7 cellular contexts compared by ENCODE assay signal in the genomic region with DNA sequence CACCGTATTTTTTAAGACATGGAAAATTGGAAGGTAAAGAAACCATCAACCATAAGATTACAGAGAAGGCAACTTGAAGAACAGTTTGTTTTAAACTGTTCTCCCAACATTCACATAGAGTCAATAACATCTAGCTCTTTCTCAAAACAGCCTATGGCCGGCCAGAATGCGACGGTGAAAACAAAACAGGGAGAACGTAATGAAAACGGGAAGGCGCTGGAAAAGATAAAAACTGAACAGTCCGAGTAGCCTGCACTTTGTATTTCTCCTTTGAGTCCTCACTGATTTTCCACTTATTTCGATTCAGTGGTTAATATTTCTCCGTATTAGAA. TPM values are rescaled to one million over a fixed set of nuclear protein-coding genes. Genes with fewer than 3 reads are reported as not detected.
DNase-seq lines count a peak whose midpoint lies in the region; ATAC-seq and TF ChIP-seq lines count a peak whose summit lies in the region.

No MANE protein-coding gene starts in this region.

- H3K36me3 ChIP-seq in hepatocyte (replicated peaks; ENCODE audit: insufficient read depth, low read depth) (no peaks in the 10 kb centered on the region), smooth muscle cell (ENCODE audit: low read depth) (no peaks in the 10 kb centered on the region)

- H3K4me1 Mint-ChIP-seq in HFFc6 (ENCODE audit: low read depth) (peaks cover 15% of the 10 kb centered on the region), WTC11 (peaks cover 15% of the 10 kb centered on the region)

- H3K9me2 ChIP-seq in hepatocyte (replicated peaks; ENCODE audit: insufficient read depth) = no peaks in the 10 kb centered on the region

- H4K20me1 ChIP-seq in hepatocyte (ENCODE audit: insufficient read depth, poor library complexity, severe bottlenecking) = peaks cover 6% of the 10 kb centered on the region
- peaks cover 14% of the 10 kb centered on the region for H4K20me1 ChIP-seq in smooth muscle cell (ENCODE audit: low read depth)

- H3K4me2 ChIP-seq in hepatocyte (peak overlapping the region; percentile 73), smooth muscle cell (peak overlapping the region; percentile 84)

- H3K4me1 ChIP-seq in hepatocyte (ENCODE audit: insufficient read depth) (peaks cover 9% of the 10 kb centered on the region), smooth muscle cell (ENCODE audit: low read depth) (peaks cover 13% of the 10 kb centered on the region)

- H3K27me3 Mint-ChIP-seq in HFFc6 (ENCODE audit: insufficient read depth) (no peaks in the 10 kb centered on the region), WTC11 (ENCODE audit: low read depth) (peaks cover 4% of the 10 kb centered on the region; the same call in 1 of the 2 replicates)

- POLR2A ChIA-PET in WTC11 (lab: Charles Lee) (interaction anchor here (0.6 to 1.0 kb wide), 3 partner anchors 24 to 129 kb away, joined by 3 to 4 read pairs (median 3); partner anchors contain the start of gene MCU), GM10248 (lab: Yijun Ruan, JAX) (interaction anchor here (0.6 to 1.2 kb wide), 4 partner anchors 12 to 67 kb away, joined by 3 read pairs; partner anchors contain the start of gene MCU)

- peak overlapping the region; percentile 88 for H3K27ac Mint-ChIP-seq in HFFc6
- H3K27ac Mint-ChIP-seq in WTC11 = peak overlapping the region; percentile 71

- H3K9me3 ChIP-seq in hepatocyte (ENCODE audit: low read depth) = no peaks in the 10 kb centered on the region
- no peaks in the 10 kb centered on the region for H3K9me3 ChIP-seq in smooth muscle cell (replicated peaks; ENCODE audit: low read depth)

- H2AFZ ChIP-seq in hepatocyte = peak overlapping the region; percentile 72
- peak overlapping the region; percentile 81 for H2AFZ ChIP-seq in smooth muscle cell (ENCODE audit: low read depth)

- H3K36me3 Mint-ChIP-seq in HFFc6 (ENCODE audit: low read depth) = 0 out of 2 replicates have a peak, but pooled peaks cover 4% of the 10 kb centered on the region
- no peaks in the 10 kb centered on the region for H3K36me3 Mint-ChIP-seq in WTC11

- TF ChIP-seq CTCF in HFFc6 (IDR thresholded peaks at IDR 0.05) (no peak), WTC11 (IDR thresholded peaks at IDR 0.05) (no peak), hepatocyte (IDR thresholded peaks at IDR 0.05; ENCODE audit: poor library complexity) (no peak), smooth muscle cell (IDR thresholded peaks at IDR 0.05; ENCODE audit: borderline replicate concordance, insufficient read depth, poor library complexity, severe bottlenecking) (no peak), GM10248 (IDR thresholded peaks at IDR 0.05; ENCODE audit: control extremely low read depth, extremely low read depth, low read depth, missing control alignments) (no peak)

- DNase-seq in HFFc6 (no peak), WTC11 (ENCODE audit: low spot score) (no peak), hepatocyte (ENCODE audit: low spot score) (no peak), smooth muscle cell (lab: John Stamatoyannopoulos, UW; ENCODE audit: unreplicated experiment) (no peak), GM10248 (ENCODE audit: extremely low spot score) (no peak), NCI-H187 treated with DMSO at 0.1 percent for 48 hours (lab: John Stamatoyannopoulos, UW) (no peak), COR-L47 (lab: John Stamatoyannopoulos, UW) (no peak)

- WGBS in hepatocyte (ENCODE audit: low lambda C conversion rate, missing lambda C conversion rate) = 3% methylated on average over 10 of the region's 10 CpGs
- 6% methylated on average over 10 of the region's 10 CpGs for WGBS in smooth muscle cell (ENCODE audit: low lambda C conversion rate)

- peak overlapping the region; percentile 80 for H3K9ac ChIP-seq in smooth muscle cell (ENCODE audit: low read depth)

- H3K79me2 ChIP-seq in hepatocyte (peaks cover 48% of the 10 kb centered on the region), smooth muscle cell (ENCODE audit: low read depth) (peaks cover 46% of the 10 kb centered on the region)

- peak overlapping the region; percentile 48 for H3K4me3 ChIP-seq in hepatocyte
- peak overlapping the region; percentile 58 for H3K4me3 ChIP-seq in smooth muscle cell

- H3K27me3 ChIP-seq in hepatocyte (no peaks in the 10 kb centered on the region), smooth muscle cell (ENCODE audit: low read depth) (no peaks in the 10 kb centered on the region)

- H3K9me3 Mint-ChIP-seq in HFFc6 (no peaks in the 10 kb centered on the region), WTC11 (no peaks in the 10 kb centered on the region)

- H3K27ac ChIP-seq in hepatocyte (peak overlapping the region; percentile 83), smooth muscle cell (ENCODE audit: low read depth) (peak overlapping the region; percentile 68)

- H3K4me3 Mint-ChIP-seq in HFFc6 (peak overlapping the region; percentile 97), WTC11 (peak overlapping the region; percentile 97)

- CTCF ChIA-PET in WTC11 (lab: Charles Lee) = interaction anchor here (1.0 to 1.8 kb wide), 3 partner anchors 209 to 471 kb away, joined by 3 to 6 read pairs (median 4); no protein-coding TSS in a partner anchor
- CTCF ChIA-PET in GM10248 (lab: Yijun Ruan, JAX) = interaction anchor here (0.8 to 1.4 kb wide), 4 partner anchors 9 to 27 kb away, joined by 3 to 4 read pairs (median 4); no protein-coding TSS in a partner anchor

- H3F3A ChIP-seq in smooth muscle cell (ENCODE audit: low read depth) = no peaks in the 10 kb centered on the region

- ATAC-seq in WTC11 = no peak

TF ChIP-seq in WTC11, 78 proteins besides CTCF, POLR2A, EP300 and RAD21:
- TF ChIP-seq GTF2I (CRISPR knock-in tag; conservative IDR thresholded peaks at IDR 0.05) (no peak), HMGA2 (CRISPR knock-in tag; IDR thresholded peaks at IDR 0.05) (no peak), ZBTB43 (CRISPR knock-in tag; IDR thresholded peaks at IDR 0.05) (no peak), OVOL2 (CRISPR knock-in tag; IDR thresholded peaks at IDR 0.05; ENCODE audit: borderline replicate concordance) (no peak), MAX (CRISPR knock-in tag; IDR thresholded peaks at IDR 0.05) (no peak)
TF ChIP-seq in WTC11: peak in this region for 0.

RNA-seq across cellular contexts. Expression of gene MICU1, which starts 0.6 kb away (rescaled TPM):
- total RNA-seq in HFFc6 (2021; fragmentation: NEBNext Ultra II Directional; extraction: Animal tissue kit (Norgen Biotek cat#: 25700)) = 10 to 100 TPM; 54.7 to 62.7 (median 59.8) TPM
- 34.5 to 36.1 TPM (median 36.0 TPM) in 3 replicates for total RNA-seq in WTC11 (2021)
- 52.6 and 60.1 TPM in 2 replicates for total RNA-seq in hepatocyte
- 34.0 and 37.0 TPM in 2 replicates for polyA plus RNA-seq in hepatocyte
- total RNA-seq in smooth muscle cell = 35.0 and 40.0 TPM in 2 replicates
- 30.7 and 35.1 TPM in 2 replicates for polyA plus RNA-seq in smooth muscle cell
